26 cellular contexts compared by ENCODE assay signal in genomic region chr12:107033758-107034739, GRCh38.
"Had no signal": no experiment of that assay in that cellular context is flagged by ENCODE, and none has a peak within 500 bp of the region (broad histone marks: within the 10 kb centered on the region; RNA-seq: fewer than 3 reads in every experiment).

No MANE protein-coding gene starts in this region.

- FAIRE-seq: TTC549 had no signal

- H3K27ac ChIP-seq: breast epithelium, colonic mucosa, dorsolateral prefrontal cortex, parathyroid adenoma, right lobe of liver, skin epidermis, stomach had no signal

- H3K27me3 Mint-ChIP-seq: activated naive CD8-positive, alpha-beta T cell treated with anti-CD3 and anti-CD28 coated beads for 36 hours; activated T-cell treated with anti-CD3 and anti-CD28 coated beads, Interleukin-2, amount 50 U/mL, for 24 hours; effector memory CD8-positive, alpha-beta T cell had no signal

- H3K4me3 ChIP-seq: breast epithelium, colonic mucosa, dorsolateral prefrontal cortex, esophagus muscularis mucosa, right lobe of liver, skin epidermis, stomach had no signal

- DNase-seq: activated CD4-positive, alpha-beta T cell treated with anti-CD3 and anti-CD28 coated beads for 1 hour; activated CD8-positive, alpha-beta memory T cell treated with anti-CD3 and anti-CD28 coated beads, Interleukin-2, amount 50 U/mL, for 4 hours; activated naive CD4-positive, alpha-beta T cell; activated naive CD8-positive, alpha-beta T cell treated with anti-CD3 and anti-CD28 coated beads for 36 hours; activated T-cell treated with anti-CD3 and anti-CD28 coated beads, Interleukin-2, amount 50 U/mL, for 24 hours; amniotic stem cell; colonic mucosa; dorsolateral prefrontal cortex; effector memory CD8-positive, alpha-beta T cell; foreskin melanocyte; kidney glomerular epithelial cell; left ventricle myocardium superior; nephron progenitor cell; right lobe of liver; stimulated activated CD4-positive, alpha-beta T cell treated with anti-CD3 and anti-CD28 coated beads, Interleukin-1b, Interleukin-23, amount 100 ng/mL, for 48 hours; stomach; T-helper 1 cell; trophoblast cell had no signal

- H3K36me3 ChIP-seq: breast epithelium, colonic mucosa, esophagus muscularis mucosa, right lobe of liver, stomach had no signal

- ATAC-seq: effector memory CD8-positive, alpha-beta T cell; left ventricle myocardium superior; right lobe of liver; stimulated activated memory B cell treated with anti-CD40 and anti-IgM and Interleukin-4, amounts not matched to agents 10 μg/mL and 1 μg/mL and 100 μg/mL, for 72 hours had no signal

- H3K4me1 Mint-ChIP-seq: memory B cell; nephron progenitor cell; stimulated activated memory B cell treated with anti-CD40 and anti-IgM and Interleukin-4, amounts not matched to agents 10 μg/mL and 1 μg/mL and 100 μg/mL, for 72 hours had no signal

- H3K27ac Mint-ChIP-seq: activated naive CD8-positive, alpha-beta T cell treated with anti-CD3 and anti-CD28 coated beads for 36 hours; activated T-cell treated with anti-CD3 and anti-CD28 coated beads, Interleukin-2, amount 50 U/mL, for 24 hours; activated T-helper 2 cell treated with anti-CD3 and anti-CD28 coated beads, Interferon-gamma antibody, Interleukin-2, Interleukin-4, amounts not matched to agents 10 μg/mL and 5 μg/mL and 100 μg/mL, durations not matched to agents 14 hours and 24 hours and 36 hours; effector memory CD8-positive, alpha-beta T cell; memory B cell; nephron progenitor cell; stimulated activated memory B cell treated with anti-CD40 and anti-IgM and Interleukin-4, amounts not matched to agents 10 μg/mL and 1 μg/mL and 100 μg/mL, for 72 hours had no signal

- H2AFZ ChIP-seq: parathyroid adenoma had no signal

- H3K9me3 Mint-ChIP-seq: activated T-cell treated with anti-CD3 and anti-CD28 coated beads, Interleukin-2, amount 50 U/mL, for 24 hours; activated T-helper 2 cell treated with anti-CD3 and anti-CD28 coated beads, Interferon-gamma antibody, Interleukin-2, Interleukin-4, amounts not matched to agents 10 μg/mL and 5 μg/mL and 100 μg/mL, durations not matched to agents 14 hours and 24 hours and 36 hours; stimulated activated memory B cell treated with anti-CD40 and anti-IgM and Interleukin-4, amounts not matched to agents 10 μg/mL and 1 μg/mL and 100 μg/mL, for 72 hours had no signal

- H3K9me3 ChIP-seq: breast epithelium, colonic mucosa, esophagus muscularis mucosa, right lobe of liver, stomach had no signal

- H3K4me1 ChIP-seq: breast epithelium, colonic mucosa, parathyroid adenoma, right lobe of liver had no signal

- H3K27me3 ChIP-seq: breast epithelium, colonic mucosa, dorsolateral prefrontal cortex, esophagus muscularis mucosa, right lobe of liver, stomach had no signal

- H3K9ac ChIP-seq: parathyroid adenoma had no signal

- H3K4me3 Mint-ChIP-seq: activated naive CD8-positive, alpha-beta T cell treated with anti-CD3 and anti-CD28 coated beads for 36 hours; activated T-cell treated with anti-CD3 and anti-CD28 coated beads, Interleukin-2, amount 50 U/mL, for 24 hours; effector memory CD8-positive, alpha-beta T cell; memory B cell; nephron progenitor cell; stimulated activated memory B cell treated with anti-CD40 and anti-IgM and Interleukin-4, amounts not matched to agents 10 μg/mL and 1 μg/mL and 100 μg/mL, for 72 hours had no signal
